Comparison of ENCODE assay signal across 25 cellular contexts in the genomic region with DNA sequence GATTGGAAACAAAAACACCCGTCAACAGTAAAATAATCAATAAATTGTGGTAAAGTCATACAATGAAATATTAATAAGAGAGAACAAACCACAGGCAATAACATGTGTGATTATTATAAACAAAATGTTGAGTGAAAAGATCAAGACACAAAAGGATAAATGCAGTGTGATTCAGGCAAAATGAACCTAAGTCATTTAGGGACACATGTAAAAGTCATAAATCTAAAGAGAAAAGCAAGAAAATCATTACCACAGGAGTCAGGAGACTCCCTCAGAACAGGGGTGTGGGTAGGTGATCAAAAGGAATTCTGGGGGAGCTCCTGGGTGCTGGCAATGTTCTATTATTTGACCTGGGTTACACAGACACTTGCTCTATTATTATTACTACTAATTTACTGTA. TPM values are rescaled to one million over a fixed set of nuclear protein-coding genes. Genes with fewer than 3 reads are reported as not detected.
A peak's percentile ranks its signal among the peaks of the same experiment; 100 is the strongest.
DNase-seq lines count a peak whose midpoint lies in the region; TF ChIP-seq lines count a peak whose summit lies in the region.
"Had no signal": no experiment of that assay in that cellular context is flagged by ENCODE, and none has a peak within 500 bp of the region (broad histone marks: within the 10 kb centered on the region; RNA-seq: fewer than 3 reads in every experiment).

No MANE protein-coding gene starts in this region.

- H3K9me3 ChIP-seq in SK-N-MC (ENCODE audit: low read depth, low read length) = no peaks in the 10 kb centered on the region
- no peaks in the 10 kb centered on the region for H3K9me3 ChIP-seq in osteoblast (ENCODE audit: low read depth, low read length)
- H3K9me3 ChIP-seq in subcutaneous abdominal adipose tissue (ENCODE audit: control insufficient read depth in 5 of 5, low read length in 5 of 5) = no peaks in the 10 kb centered on the region
- H3K9me3 ChIP-seq: heart right ventricle, neutrophil, SJSA1 had no signal

- H3K4me2 ChIP-seq in osteoblast (ENCODE audit: insufficient read depth, low read length) = no peak overlapping the region

- DNase-seq in SK-N-MC (ENCODE audit: low read depth, low spot score) = no peak
- no peak for DNase-seq in choroid plexus epithelial cell (ENCODE audit: low read depth)
- no peak for DNase-seq in osteoblast (ENCODE audit: insufficient read length, low spot score, missing footprints)
- no peak for DNase-seq in activated naive CD4-positive, alpha-beta T cell treated with anti-CD3 and anti-CD28 coated beads for 36 hours
- no peak for DNase-seq in HK-2 (ENCODE audit: unreplicated experiment)
- DNase-seq in EL = no peak
- DNase-seq: activated CD4-positive, CD25-positive, alpha-beta regulatory T cell treated with anti-CD3 and anti-CD28 coated beads, Interleukin-2, amount 50 U/mL, for 72 hours; activated CD8-positive, alpha-beta T cell treated with anti-CD3 and anti-CD28 coated beads for 36 hours; aorta; heart right ventricle; Karpas-422; mesendoderm; MV-4-11; NCI-H1436 treated with DMSO at 0.1 percent for 48 hours; NCI-H446; NCI-H774; small intestine; substantia nigra; T-helper 1 cell had no signal

- H3K79me2 ChIP-seq in osteoblast (ENCODE audit: insufficient read depth, low read length) = no peaks in the 10 kb centered on the region

- H3K4me3 ChIP-seq in SK-N-MC (peak overlapping the region; percentile 48), choroid plexus epithelial cell (ENCODE audit: low read depth, low read length) (peak overlapping the region; percentile 14), osteoblast (ENCODE audit: insufficient read depth, low read length) (no peak overlapping the region), subcutaneous abdominal adipose tissue (ENCODE audit: low read depth in 1 of 5, low read length in 5 of 5) (no peak overlapping the region)
- H3K4me3 ChIP-seq: cardiac muscle cell, heart right ventricle, SJSA1 had no signal

- no peaks in the 10 kb centered on the region for H3K27me3 Mint-ChIP-seq in activated naive CD4-positive, alpha-beta T cell treated with anti-CD3 and anti-CD28 coated beads for 36 hours (ENCODE audit: low read depth)
- H3K27me3 Mint-ChIP-seq: activated CD8-positive, alpha-beta T cell treated with anti-CD3 and anti-CD28 coated beads for 36 hours; activated naive CD8-positive, alpha-beta T cell; activated T-helper 17 cell treated with anti-CD3 and anti-CD28 coated beads, Interleukin-2, amount 50 U/mL, for 72 hours had no signal

- no peak overlapping the region for H3K4me3 Mint-ChIP-seq in activated naive CD4-positive, alpha-beta T cell treated with anti-CD3 and anti-CD28 coated beads for 36 hours
- H3K4me3 Mint-ChIP-seq: activated CD8-positive, alpha-beta T cell treated with anti-CD3 and anti-CD28 coated beads for 36 hours; activated naive CD8-positive, alpha-beta T cell; activated T-helper 17 cell treated with anti-CD3 and anti-CD28 coated beads, Interleukin-2, amount 50 U/mL, for 72 hours had no signal

- H4K20me1 ChIP-seq in osteoblast (ENCODE audit: insufficient read depth, low read length) = no peaks in the 10 kb centered on the region

- intact Hi-C loops in activated naive CD4-positive, alpha-beta T cell treated with anti-CD3 and anti-CD28 coated beads for 36 hours (cut with micrococcal nuclease) = no loop called here

- no peak for TF ChIP-seq CTCF in choroid plexus epithelial cell (conservative IDR thresholded peaks at IDR 0.05; ENCODE audit: low read depth, low read length)
- no peak for TF ChIP-seq CTCF in osteoblast (IDR thresholded peaks at IDR 0.05; ENCODE audit: extremely low read depth, low read depth, low read length)

- peaks cover 12% of the 10 kb centered on the region for H3K4me1 ChIP-seq in osteoblast (ENCODE audit: insufficient read depth, low read length)
- peaks cover 0 to 23% (median 7%) of the 10 kb centered on the region in 5 donors for H3K4me1 ChIP-seq in subcutaneous abdominal adipose tissue (ENCODE audit: control insufficient read depth in 5 of 5, insufficient read depth in 5 of 5, low read length in 5 of 5)
- H3K4me1 ChIP-seq: SJSA1 had no signal

- H3K4me1 Mint-ChIP-seq in activated naive CD4-positive, alpha-beta T cell treated with anti-CD3 and anti-CD28 coated beads for 36 hours (ENCODE audit: low read depth) = no peaks in the 10 kb centered on the region
- H3K4me1 Mint-ChIP-seq: activated T-helper 17 cell treated with anti-CD3 and anti-CD28 coated beads, Interleukin-2, amount 50 U/mL, for 72 hours had no signal

- no peak overlapping the region for H2AFZ ChIP-seq in osteoblast (ENCODE audit: low read length)

- no peak overlapping the region for H3K27ac Mint-ChIP-seq in activated naive CD4-positive, alpha-beta T cell treated with anti-CD3 and anti-CD28 coated beads for 36 hours
- H3K27ac Mint-ChIP-seq: activated CD8-positive, alpha-beta T cell treated with anti-CD3 and anti-CD28 coated beads for 36 hours; activated naive CD8-positive, alpha-beta T cell; activated T-helper 17 cell treated with anti-CD3 and anti-CD28 coated beads, Interleukin-2, amount 50 U/mL, for 72 hours had no signal

- CTCF ChIA-PET in activated naive CD4-positive, alpha-beta T cell treated with anti-CD3 and anti-CD28 coated beads for 36 hours (lab: Charles Lee) = no interaction called here

- no peaks in the 10 kb centered on the region for H3K27me3 ChIP-seq in osteoblast (ENCODE audit: insufficient read depth, low read length)
- no peaks in the 10 kb centered on the region for H3K27me3 ChIP-seq in subcutaneous abdominal adipose tissue (ENCODE audit: control insufficient read depth in 5 of 5, insufficient read depth in 4 of 5, low read length in 5 of 5)
- H3K27me3 ChIP-seq: cardiac muscle cell, heart right ventricle, neutrophil, SJSA1 had no signal

- peak overlapping the region; percentile 96 for H3K27ac ChIP-seq in SK-N-MC
- H3K27ac ChIP-seq in osteoblast (ENCODE audit: low read depth, low read length) = peak overlapping the region; percentile 60
- H3K27ac ChIP-seq in subcutaneous abdominal adipose tissue (ENCODE audit: low read depth, low read length) = peak overlapping the region; percentile 28
- H3K27ac ChIP-seq: neutrophil, SJSA1 had no signal

- peak overlapping the region; percentile 65 for H3K9ac ChIP-seq in SK-N-MC (ENCODE audit: insufficient read length)
- H3K9ac ChIP-seq in subcutaneous abdominal adipose tissue (ENCODE audit: low read length in 5 of 5) = peak overlapping the region in 1 of 5 donors; percentile 13

- 0 out of 2 replicates have a peak, but pooled peaks cover 3% of the 10 kb centered on the region for H3K36me3 ChIP-seq in SK-N-MC (ENCODE audit: insufficient read depth, low read length)
- H3K36me3 ChIP-seq in osteoblast (ENCODE audit: insufficient read depth, low read length) = peaks cover 2% of the 10 kb centered on the region
- peaks cover 3 to 9% (median 3%) of the 10 kb centered on the region in 5 donors for H3K36me3 ChIP-seq in subcutaneous abdominal adipose tissue (ENCODE audit: control insufficient read depth in 5 of 5, insufficient read depth in 5 of 5, low read length in 5 of 5)
- H3K36me3 ChIP-seq: cardiac muscle cell, neutrophil, SJSA1 had no signal

- H3K36me3 Mint-ChIP-seq in activated naive CD4-positive, alpha-beta T cell treated with anti-CD3 and anti-CD28 coated beads for 36 hours (ENCODE audit: low read depth) = peaks cover 7% of the 10 kb centered on the region

- no peaks in the 10 kb centered on the region for H3K9me3 Mint-ChIP-seq in activated naive CD4-positive, alpha-beta T cell treated with anti-CD3 and anti-CD28 coated beads for 36 hours
- H3K9me3 Mint-ChIP-seq: activated CD8-positive, alpha-beta T cell treated with anti-CD3 and anti-CD28 coated beads for 36 hours; activated T-helper 17 cell treated with anti-CD3 and anti-CD28 coated beads, Interleukin-2, amount 50 U/mL, for 72 hours had no signal

RNA-seq across cellular contexts. Expression of a gene that starts 47.9 kb away (rescaled TPM):
- total RNA-seq in osteoblast = 18.0 and 19.9 TPM in 2 replicates
- 10 to 100 TPM; 36.7 to 43.8 TPM for total RNA-seq in activated naive CD4-positive, alpha-beta T cell treated with anti-CD3 and anti-CD28 coated beads for 36 hours

RNA-seq across cellular contexts. Expression of a gene that starts 57.3 kb away (rescaled TPM):
- 35.8 and 36.8 TPM in 2 replicates for total RNA-seq in osteoblast
- total RNA-seq in activated naive CD4-positive, alpha-beta T cell treated with anti-CD3 and anti-CD28 coated beads for 36 hours = 10 to 100 TPM; 21.3 to 21.9 TPM

Comparison
In these comparisons a context has a peak if more than half of its experiments do, and no peak if none do; other contexts are left out.
1. H3K27ac ChIP-seq: peak in every context shown above with its lines; median percentile 96 in SK-N-MC; 60 in osteoblast; 28 in subcutaneous abdominal adipose tissue.
2. H3K4me3 ChIP-seq: peak in SK-N-MC (single experiment) and choroid plexus epithelial cell (single experiment); none in osteoblast (single experiment) and subcutaneous abdominal adipose tissue (0 of 5).